ENCODE assay signal across 9 cellular contexts in genomic region chr12:118120579-118121363, GRCh38. TPM values are rescaled to one million over a fixed set of nuclear protein-coding genes. Genes with fewer than 3 reads are reported as not detected.
DNase-seq lines count a peak whose midpoint lies in the region; ATAC-seq and TF ChIP-seq lines count a peak whose summit lies in the region.
"Had no signal": no experiment of that assay in that cellular context is flagged by ENCODE, and none has a peak within 500 bp of the region (broad histone marks: within the 10 kb centered on the region; RNA-seq: fewer than 3 reads in every experiment).

No MANE protein-coding gene starts in this region.

- no peaks in the 10 kb centered on the region for H3F3A ChIP-seq in PC-3 (ENCODE audit: low read length, unreplicated experiment)

- H3K27me3 Mint-ChIP-seq in activated T-cell treated with anti-CD3 and anti-CD28 coated beads, Interleukin-2, amount 50 U/mL, for 72 hours (ENCODE audit: low read depth): no peaks in the 10 kb centered on the region
- no peaks in the 10 kb centered on the region for H3K27me3 Mint-ChIP-seq in nephron (ENCODE audit: low read depth)
- H3K27me3 Mint-ChIP-seq: stimulated activated naive CD8-positive, alpha-beta T cell treated with anti-CD3 and anti-CD28 coated beads, Interleukin-15, Interleukin-2, amounts not matched to agents 100 ng/mL and 50 ng/mL, for 24 hours had no signal

- in situ Hi-C loops in GM13976 (cut with MboI; ENCODE audit: low sequenced_read_pairs, unreplicated experiment): no loop called here

- no peak overlapping the region for H3K4me3 Mint-ChIP-seq in activated T-cell treated with anti-CD3 and anti-CD28 coated beads, Interleukin-2, amount 50 U/mL, for 72 hours
- H3K4me3 Mint-ChIP-seq in nephron: no peak overlapping the region
- H3K4me3 Mint-ChIP-seq: stimulated activated naive CD8-positive, alpha-beta T cell treated with anti-CD3 and anti-CD28 coated beads, Interleukin-15, Interleukin-2, amounts not matched to agents 100 ng/mL and 50 ng/mL, for 24 hours had no signal

- H2AFZ ChIP-seq in PC-3 (ENCODE audit: low read length): peak overlapping the region; percentile 63

- no peaks in the 10 kb centered on the region for H3K9me2 ChIP-seq in PC-3 (replicated peaks; ENCODE audit: low read length)

- peak; percentile 87 for DNase-seq in GM13976 (ENCODE audit: low spot score)
- DNase-seq in HUDEP-2 (lab: John Stamatoyannopoulos, UW; ENCODE audit: unreplicated experiment in 76 of 76): peak in 64 of 76 experiments; percentile 3 to 80 (median 49)
- peak; percentile 78 for DNase-seq in PC-3
- DNase-seq in activated T-cell treated with anti-CD3 and anti-CD28 coated beads, Interleukin-2, amount 50 U/mL, for 72 hours: peak; percentile 58 to 67
- DNase-seq in fibroblast of pulmonary artery (ENCODE audit: low read depth): peak; percentile 75
- DNase-seq in substantia nigra (lab: John Stamatoyannopoulos, UW): peak in 48 of 49 donors; percentile 12 to 85 (median 66)

- peak; percentile 91 for ATAC-seq in PC-3
- ATAC-seq in activated T-cell treated with anti-CD3 and anti-CD28 coated beads, Interleukin-2, amount 50 U/mL, for 72 hours (replicated peaks in 1 of 2): peak; percentile 49 to 70

- no TSS peak for BruUV-seq in PC-3 (replicated peaks; lab: Mats Ljungman, UMichigan)

- no peaks in the 10 kb centered on the region for H3K36me3 ChIP-seq in PC-3 (ENCODE audit: low read depth, low read length)

- CTCF ChIA-PET in PC-3 (lab: Charles Lee): interaction anchor here (0.5 to 1.3 kb wide), 4 partner anchors 15 to 255 kb away, joined by 3 to 7 read pairs (median 4); partner anchors contain the start of genes PEBP1 and SUDS3

- no peak overlapping the region for H3K9ac ChIP-seq in PC-3 (ENCODE audit: low read length)

- no peaks in the 10 kb centered on the region for H3K36me3 Mint-ChIP-seq in activated T-cell treated with anti-CD3 and anti-CD28 coated beads, Interleukin-2, amount 50 U/mL, for 72 hours (ENCODE audit: insufficient read depth in 2 of 2)
- peaks cover 7% of the 10 kb centered on the region for H3K36me3 Mint-ChIP-seq in nephron (ENCODE audit: low read depth)

- peaks cover 6% of the 10 kb centered on the region for H3K4me1 Mint-ChIP-seq in activated T-cell treated with anti-CD3 and anti-CD28 coated beads, Interleukin-2, amount 50 U/mL, for 72 hours (ENCODE audit: low read depth)
- H3K4me1 Mint-ChIP-seq in nephron: no peaks in the 10 kb centered on the region

- TF ChIP-seq CTCF in 22Rv1 (IDR thresholded peaks at IDR 0.05) (peak; percentile 92), GM13976 (IDR thresholded peaks at IDR 0.05; ENCODE audit: borderline replicate concordance, control extremely low read depth, extremely low read depth, insufficient read depth, missing control alignments) (peak; percentile 50), PC-3 (conservative IDR thresholded peaks at IDR 0.05; ENCODE audit: low read depth, low read length) (peak; percentile 52), fibroblast of pulmonary artery (IDR thresholded peaks at IDR 0.05; ENCODE audit: low read length, missing control alignments) (peak; percentile 47), nephron (IDR thresholded peaks at IDR 0.05; ENCODE audit: unreplicated experiment in 3 of 3) (peak; percentile 55 to 73 (median 61))

- no peaks in the 10 kb centered on the region for H3K9me3 ChIP-seq in PC-3 (ENCODE audit: low read length)

- no peaks in the 10 kb centered on the region for H4K20me1 ChIP-seq in PC-3 (ENCODE audit: low read length)

- intact Hi-C loops in PC-3 (cut with micrococcal nuclease): loop anchor here (1.0 kb wide), 2 partner anchors 45 to 256 kb away; partner anchors contain the start of gene SUDS3

- POLR2A ChIA-PET in PC-3 (lab: Charles Lee; ENCODE audit: unreplicated experiment): interaction anchor here (0.7 to 1.0 kb wide), 2 partner anchors 15 to 17 kb away, joined by 3 read pairs; partner anchors contain the start of gene PEBP1

- peak overlapping the region; percentile 36; the same call in 1 of the 2 replicates for H3K4me2 ChIP-seq in PC-3 (ENCODE audit: low read length)

- H3K4me3 ChIP-seq in PC-3 (ENCODE audit: low read length) (no peak overlapping the region), fibroblast of pulmonary artery (replicated peaks; ENCODE audit: low read depth, low read length) (no peak overlapping the region)

- no peaks in the 10 kb centered on the region for H3K79me2 ChIP-seq in PC-3 (ENCODE audit: low read length)

- no peaks in the 10 kb centered on the region for H3K27me3 ChIP-seq in PC-3 (ENCODE audit: low read length)

- H3K27ac ChIP-seq in 22Rv1 (peak overlapping the region; percentile 33; the same call in 1 of the 2 replicates), PC-3 (ENCODE audit: low read length) (no peak overlapping the region), substantia nigra (ENCODE audit: low read depth, low read length, poor library complexity, severe bottlenecking) (peak overlapping the region; percentile 74)

- H3K9me3 Mint-ChIP-seq in activated T-cell treated with anti-CD3 and anti-CD28 coated beads, Interleukin-2, amount 50 U/mL, for 72 hours: no peaks in the 10 kb centered on the region
- no peaks in the 10 kb centered on the region for H3K9me3 Mint-ChIP-seq in nephron
- H3K9me3 Mint-ChIP-seq: stimulated activated naive CD8-positive, alpha-beta T cell treated with anti-CD3 and anti-CD28 coated beads, Interleukin-15, Interleukin-2, amounts not matched to agents 100 ng/mL and 50 ng/mL, for 24 hours had no signal

- peak overlapping the region; percentile 75 for H3K27ac Mint-ChIP-seq in activated T-cell treated with anti-CD3 and anti-CD28 coated beads, Interleukin-2, amount 50 U/mL, for 72 hours
- H3K27ac Mint-ChIP-seq in nephron: peak overlapping the region in 2 of 3 experiments; percentile 68 to 83
- H3K27ac Mint-ChIP-seq: stimulated activated naive CD8-positive, alpha-beta T cell treated with anti-CD3 and anti-CD28 coated beads, Interleukin-15, Interleukin-2, amounts not matched to agents 100 ng/mL and 50 ng/mL, for 24 hours had no signal

- peaks cover 8% of the 10 kb centered on the region; the same call in 1 of the 2 replicates for H3K4me1 ChIP-seq in PC-3 (ENCODE audit: insufficient read depth, low read length)

RNA-seq across cellular contexts. Expression of gene PEBP1, which starts 15.2 kb away (rescaled TPM):
- total RNA-seq in PC-3 (2014; rRNA removed): 313 and 368 TPM in 2 replicates
- total RNA-seq in activated T-cell treated with anti-CD3 and anti-CD28 coated beads, Interleukin-2, amount 50 U/mL, for 72 hours: 10 to 100 TPM; 93.4 to 99.5 TPM

RNA-seq across cellular contexts. Expression of gene VSIG10, which starts 17.0 kb away (rescaled TPM):
- 60.8 and 68.8 TPM in 2 replicates for total RNA-seq in PC-3 (2014; rRNA removed)
- 1 to 10 TPM; 3.1 to 4.5 TPM for total RNA-seq in activated T-cell treated with anti-CD3 and anti-CD28 coated beads, Interleukin-2, amount 50 U/mL, for 72 hours

RNA-seq across cellular contexts. Expression of gene WSB2, which starts 59.8 kb away (rescaled TPM):
- total RNA-seq in PC-3 (2014; rRNA removed): 166 and 203 TPM in 2 replicates
- 10 to 100 TPM; 41.6 to 69.7 TPM for total RNA-seq in activated T-cell treated with anti-CD3 and anti-CD28 coated beads, Interleukin-2, amount 50 U/mL, for 72 hours

Comparison
In these comparisons a context has a peak if more than half of its experiments do, and no peak if none do; other contexts are left out.
1. RNA of gene VSIG10, which starts 17.0 kb away (total RNA-seq): 60.8 to 68.8 TPM in PC-3; 3.1 to 4.5 TPM in activated T-cell treated with anti-CD3 and anti-CD28 coated beads, Interleukin-2, amount 50 U/mL, for 72 hours; every median in the first group is over 10 times any median in the second.
2. Peak in every context shown above with its lines, with median percentiles within 50 percentile points of each other: CTCF ChIP-seq and DNase-seq.